15 cellular contexts compared by ENCODE assay signal in genomic region chr4:184262901-184263300, GRCh38. TPM values are rescaled to one million over a fixed set of nuclear protein-coding genes. Genes with fewer than 3 reads are reported as not detected.
DNase-seq lines count a peak whose midpoint lies in the region; ATAC-seq and TF ChIP-seq lines count a peak whose summit lies in the region.
"Had no signal": no experiment of that assay in that cellular context is flagged by ENCODE, and none has a peak within 500 bp of the region (broad histone marks: within the 10 kb centered on the region; RNA-seq: fewer than 3 reads in every experiment).

No MANE protein-coding gene starts in this region.

- no peak for TF ChIP-seq CTCF in neutrophil (IDR thresholded peaks at IDR 0.05)

- peaks cover 37% of the 10 kb centered on the region for H3K4me1 Mint-ChIP-seq in activated CD4-positive, alpha-beta T cell treated with anti-CD3 and anti-CD28 coated beads for 36 hours
- peaks cover 33% of the 10 kb centered on the region for H3K4me1 Mint-ChIP-seq in activated CD4-positive, alpha-beta T cell treated with anti-CD3 and anti-CD28 coated beads, Interleukin-2, amount 10 ng/mL, durations not matched to agents 7 days and 5 days

- H3K27ac ChIP-seq in neutrophil: peak overlapping the region; percentile 89
- H3K27ac ChIP-seq: SK-N-MC, suprapubic skin had no signal

- H3K27me3 Mint-ChIP-seq in activated CD4-positive, alpha-beta T cell treated with anti-CD3 and anti-CD28 coated beads for 36 hours: no peaks in the 10 kb centered on the region
- no peaks in the 10 kb centered on the region for H3K27me3 Mint-ChIP-seq in activated CD4-positive, alpha-beta T cell treated with anti-CD3 and anti-CD28 coated beads, Interleukin-2, amount 10 ng/mL, durations not matched to agents 7 days and 5 days
- H3K27me3 Mint-ChIP-seq: memory B cell had no signal

- ATAC-seq in activated CD4-positive, alpha-beta T cell treated with anti-CD3 and anti-CD28 coated beads for 36 hours: peak; percentile 37
- ATAC-seq in HG03097 (IDR thresholded peaks at IDR 0.05; ENCODE audit: low FRiP score, unreplicated experiment): no peak

- intact Hi-C loops in activated CD4-positive, alpha-beta T cell treated with anti-CD3 and anti-CD28 coated beads for 36 hours (cut with DNase I, micrococcal nuclease): loop anchor here (10.0 kb wide), 1 partner anchor 562 kb away; the partner anchor contains the start of gene ACSL1 (in 2 of the 2)

- no peaks in the 10 kb centered on the region for H3K27me3 ChIP-seq in neutrophil
- H3K27me3 ChIP-seq: suprapubic skin had no signal

- H3K4me3 Mint-ChIP-seq in activated CD4-positive, alpha-beta T cell treated with anti-CD3 and anti-CD28 coated beads for 36 hours: no peak overlapping the region
- no peak overlapping the region for H3K4me3 Mint-ChIP-seq in activated CD4-positive, alpha-beta T cell treated with anti-CD3 and anti-CD28 coated beads, Interleukin-2, amount 10 ng/mL, durations not matched to agents 7 days and 5 days
- H3K4me3 Mint-ChIP-seq: memory B cell had no signal

- CTCF ChIA-PET in activated CD4-positive, alpha-beta T cell treated with anti-CD3 and anti-CD28 coated beads for 36 hours (lab: Charles Lee): interaction anchor here (0.6 to 3.9 kb wide), 18 partner anchors 10 to 364 kb away, joined by 3 to 41 read pairs (median 4); no protein-coding TSS in a partner anchor
- CTCF ChIA-PET in activated CD4-positive, alpha-beta T cell treated with anti-CD3 and anti-CD28 coated beads, Interleukin-2, amount 10 ng/mL, durations not matched to agents 7 days and 5 days (lab: Charles Lee): interaction anchor here (0.7 to 5.9 kb wide), 17 partner anchors 10 to 471 kb away, joined by 3 to 60 read pairs (median 5); partner anchors contain the start of genes CASP3, CENPU and PRIMPOL

- no peaks in the 10 kb centered on the region for H3K9me3 Mint-ChIP-seq in activated CD4-positive, alpha-beta T cell treated with anti-CD3 and anti-CD28 coated beads for 36 hours (ENCODE audit: low read depth)
- no peaks in the 10 kb centered on the region for H3K9me3 Mint-ChIP-seq in activated CD4-positive, alpha-beta T cell treated with anti-CD3 and anti-CD28 coated beads, Interleukin-2, amount 10 ng/mL, durations not matched to agents 7 days and 5 days

- no peak overlapping the region for H3K4me3 ChIP-seq in neutrophil (ENCODE audit: low read depth in 1 of 2, low read length in 1 of 2)
- H3K4me3 ChIP-seq: HAP-1, SK-N-MC, suprapubic skin had no signal

- no peaks in the 10 kb centered on the region for H3K36me3 Mint-ChIP-seq in activated CD4-positive, alpha-beta T cell treated with anti-CD3 and anti-CD28 coated beads for 36 hours (ENCODE audit: low read depth)
- H3K36me3 Mint-ChIP-seq in activated CD4-positive, alpha-beta T cell treated with anti-CD3 and anti-CD28 coated beads, Interleukin-2, amount 10 ng/mL, durations not matched to agents 7 days and 5 days (ENCODE audit: low read depth): no peaks in the 10 kb centered on the region

- POLR2A ChIA-PET in activated CD4-positive, alpha-beta T cell treated with anti-CD3 and anti-CD28 coated beads for 36 hours (lab: Charles Lee): interaction anchor here (1.9 to 2.7 kb wide), 2 partner anchors 212 to 471 kb away, joined by 6 to 12 read pairs; partner anchors contain the start of genes CENPU and IRF2
- POLR2A ChIA-PET in activated CD4-positive, alpha-beta T cell treated with anti-CD3 and anti-CD28 coated beads, Interleukin-2, amount 10 ng/mL, durations not matched to agents 7 days and 5 days (lab: Charles Lee): no interaction called here

- H3K9me3 ChIP-seq in neutrophil: no peaks in the 10 kb centered on the region
- H3K9me3 ChIP-seq: Caco-2, HAP-1, suprapubic skin had no signal

- H3K36me3 ChIP-seq in neutrophil: no peaks in the 10 kb centered on the region
- H3K36me3 ChIP-seq: HAP-1, suprapubic skin had no signal

- H3K27ac Mint-ChIP-seq in activated CD4-positive, alpha-beta T cell treated with anti-CD3 and anti-CD28 coated beads for 36 hours: no peak overlapping the region
- no peak overlapping the region for H3K27ac Mint-ChIP-seq in activated CD4-positive, alpha-beta T cell treated with anti-CD3 and anti-CD28 coated beads, Interleukin-2, amount 10 ng/mL, durations not matched to agents 7 days and 5 days
- H3K27ac Mint-ChIP-seq: memory B cell had no signal

- peak; percentile 44 for DNase-seq in activated CD4-positive, alpha-beta T cell treated with anti-CD3 and anti-CD28 coated beads for 36 hours
- no peak for DNase-seq in activated CD4-positive, alpha-beta T cell treated with anti-CD3 and anti-CD28 coated beads, Interleukin-2, amount 10 ng/mL, durations not matched to agents 7 days and 5 days
- peak; percentile 49 for DNase-seq in HT1080 (ENCODE audit: low read depth)
- DNase-seq in amniotic epithelial cell (ENCODE audit: low read depth): peak; percentile 36
- DNase-seq in cortex of kidney (lab: John Stamatoyannopoulos, UW): no peak
- DNase-seq in SHP77 (lab: John Stamatoyannopoulos, UW): no peak
- DNase-seq: 8988T, amygdala, Caco-2 had no signal

- H3K4me1 ChIP-seq in neutrophil (ENCODE audit: control insufficient read depth in 1 of 2, insufficient read depth in 1 of 2, low read depth in 1 of 2, low read length in 1 of 2): peaks cover 82 to 94% of the 10 kb centered on the region in 2 experiments
- H3K4me1 ChIP-seq: Caco-2, suprapubic skin had no signal

RNA-seq across cellular contexts. Expression of gene ENPP6, which starts 45.2 kb away (rescaled TPM):
- total RNA-seq in activated CD4-positive, alpha-beta T cell treated with anti-CD3 and anti-CD28 coated beads for 36 hours: under 1 TPM in 1 of 2 experiments, not detected in 1; 0.05 TPM
- total RNA-seq in activated CD4-positive, alpha-beta T cell treated with anti-CD3 and anti-CD28 coated beads, Interleukin-2, amount 10 ng/mL, durations not matched to agents 7 days and 5 days: under 1 TPM; 0.47 to 0.75 TPM
- not detected in 2 replicates for total RNA-seq in HT1080 (2014; rRNA removed; shearing (Covaris generic))
- polyA plus RNA-seq in HT1080 (2015; cell fraction: cytosol; rRNA removed): not detected in 2 replicates
- polyA plus RNA-seq in HT1080 (2015; cell fraction: nucleus; rRNA removed): not detected in 2 replicates
- total RNA-seq: Caco-2, suprapubic skin had no signal

Comparison
In these comparisons a context has a peak if more than half of its experiments do, and no peak if none do; other contexts are left out.
1. DNase-seq: peak in activated CD4-positive, alpha-beta T cell treated with anti-CD3 and anti-CD28 coated beads for 36 hours (single experiment), HT1080 (single experiment) and amniotic epithelial cell (single experiment); none in activated CD4-positive, alpha-beta T cell treated with anti-CD3 and anti-CD28 coated beads, Interleukin-2, amount 10 ng/mL, durations not matched to agents 7 days and 5 days (single experiment), cortex of kidney (single experiment) and SHP77 (0 of 2).